In the genomic region with DNA sequence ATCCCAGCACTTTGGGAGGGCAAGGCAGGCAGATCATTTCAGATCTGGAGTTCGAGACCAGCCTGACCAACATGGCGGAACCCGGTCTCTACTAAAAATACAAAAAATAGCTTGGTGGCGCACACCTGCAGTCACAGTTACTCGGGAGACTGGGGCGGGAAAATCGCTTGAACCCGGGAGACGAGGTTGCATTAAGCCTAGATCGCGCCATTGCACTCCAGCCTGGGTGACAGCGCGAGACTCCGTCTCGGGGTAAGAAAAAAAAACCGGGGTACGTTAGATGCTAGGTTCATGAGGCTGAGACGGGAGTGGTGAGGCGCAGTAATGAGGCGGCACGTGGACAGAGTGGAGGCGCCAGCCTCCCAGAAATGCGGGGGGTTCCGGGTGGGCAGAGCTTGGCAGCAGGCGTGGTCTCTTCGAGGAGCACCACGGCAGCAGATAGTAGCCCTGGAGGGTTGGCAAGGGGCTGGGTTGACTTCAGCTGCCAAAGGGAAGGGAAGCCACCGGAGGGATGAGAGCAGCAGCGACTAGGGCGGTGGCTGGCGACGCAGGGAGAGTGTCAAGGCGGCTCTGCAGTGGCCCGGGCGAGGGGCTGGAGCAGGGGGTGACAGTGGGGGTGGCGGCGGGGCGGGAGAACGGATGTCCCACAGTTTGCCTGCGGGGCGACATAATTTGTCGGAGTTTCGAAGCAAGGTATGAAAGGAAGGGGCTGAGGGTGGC, we compare ENCODE assay signal across 8 cellular contexts. TPM values are rescaled to one million over a fixed set of nuclear protein-coding genes. Genes with fewer than 3 reads are reported as not detected.
A peak's percentile ranks its signal among the peaks of the same experiment; 100 is the strongest.
DNase-seq lines count a peak whose midpoint lies in the region; ATAC-seq and TF ChIP-seq lines count a peak whose summit lies in the region.

No MANE protein-coding gene starts in this region.

- no peak for ATAC-seq in sciatic nerve
- no peak for ATAC-seq in HG03025 (IDR thresholded peaks at IDR 0.05; ENCODE audit: low FRiP score, unreplicated experiment)

- H3K36me3 ChIP-seq in KMS-11 (ENCODE audit: insufficient read depth) (peaks cover 11% of the 10 kb centered on the region; the same call in 1 of the 2 replicates), muscle layer of colon (ENCODE audit: insufficient read depth, low read length) (peaks cover 34% of the 10 kb centered on the region)

- H4K20me1 ChIP-seq in KMS-11 (ENCODE audit: insufficient read depth), result no peaks in the 10 kb centered on the region

- peaks cover 35% of the 10 kb centered on the region for H3K4me1 ChIP-seq in KMS-11 (ENCODE audit: low read depth, poor library complexity, severe bottlenecking)
- H3K4me1 ChIP-seq in muscle layer of colon (ENCODE audit: insufficient read depth, low read length), result peaks cover 24% of the 10 kb centered on the region

- H2AFZ ChIP-seq in KMS-11 (ENCODE audit: low read depth), result peak overlapping the region; percentile 39; the same call in 1 of the 2 replicates

- H3K27ac Mint-ChIP-seq in chondrocyte (ENCODE audit: unreplicated experiment), result peak overlapping the region; percentile 78

- H3K79me2 ChIP-seq in KMS-11 (ENCODE audit: insufficient read depth, low read depth), result peaks cover 56% of the 10 kb centered on the region

- DNase-seq in AG10803 (ENCODE audit: low read depth), result no peak
- DNase-seq in chondrocyte (ENCODE audit: low spot score), result no peak
- no peak for DNase-seq in sciatic nerve (ENCODE audit: low spot score)
- DNase-seq in NCI-H524 treated with DMSO at 0.1 percent for 48 hours (lab: John Stamatoyannopoulos, UW), result no peak
- no peak for DNase-seq in GF-D8 (lab: John Stamatoyannopoulos, UW)

- no peaks in the 10 kb centered on the region for H3K27me3 ChIP-seq in KMS-11 (ENCODE audit: insufficient read depth, low read depth)
- no peaks in the 10 kb centered on the region for H3K27me3 ChIP-seq in muscle layer of colon (ENCODE audit: control insufficient read depth in 1 of 2, insufficient read depth in 2 of 2, low read length in 2 of 2)

- no peaks in the 10 kb centered on the region for H3K9me3 Mint-ChIP-seq in chondrocyte (ENCODE audit: low read depth)

- H3K4me3 ChIP-seq in AG10803 (ENCODE audit: low read length) (peak overlapping the region; percentile 83), KMS-11 (IDR thresholded peaks at IDR 0.05; ENCODE audit: insufficient read depth, low read depth, low read length) (peak overlapping the region; percentile 13), muscle layer of colon (ENCODE audit: low read depth in 1 of 2, low read length in 2 of 2) (peak overlapping the region; percentile 94 to 98)

- intact Hi-C loops in sciatic nerve (cut with DNase I), result no loop called here

- H3K36me3 Mint-ChIP-seq in chondrocyte (ENCODE audit: low read depth), result peaks cover 14% of the 10 kb centered on the region

- no peaks in the 10 kb centered on the region for H3K9me3 ChIP-seq in muscle layer of colon (ENCODE audit: low read length)

- H3K4me3 Mint-ChIP-seq in chondrocyte (ENCODE audit: unreplicated experiment), result peak overlapping the region; percentile 85

- peak overlapping the region; percentile 78 for H3K9ac ChIP-seq in KMS-11
- H3K9ac ChIP-seq in muscle layer of colon (ENCODE audit: low read length), result peak overlapping the region; percentile 65

- TF ChIP-seq CTCF in AG10803 (conservative IDR thresholded peaks at IDR 0.05; ENCODE audit: low read length), result no peak
- no peak for TF ChIP-seq CTCF in KMS-11 (conservative IDR thresholded peaks at IDR 0.05; ENCODE audit: low read depth, low read length)
- no peak for TF ChIP-seq CTCF in chondrocyte (IDR thresholded peaks at IDR 0.05)

- no peaks in the 10 kb centered on the region for H3K27me3 Mint-ChIP-seq in chondrocyte (ENCODE audit: low read depth)

- H3K4me2 ChIP-seq in KMS-11, result peak overlapping the region; percentile 84

- H3K4me1 Mint-ChIP-seq in chondrocyte (ENCODE audit: low read depth), result peaks cover 42% of the 10 kb centered on the region

- H3K27ac ChIP-seq in KMS-11 (peak overlapping the region; percentile 70), muscle layer of colon (ENCODE audit: low read depth, low read length) (peak overlapping the region; percentile 95)

RNA-seq across cellular contexts. Expression of a gene that starts 0.8 kb away (rescaled TPM):
- total RNA-seq in chondrocyte, result 69.2 to 95.3 TPM (median 75.7 TPM) in 3 replicates
- total RNA-seq in sciatic nerve, result 75.6 TPM

RNA-seq across cellular contexts. Expression of a gene that starts 7.1 kb away (rescaled TPM):
- total RNA-seq in chondrocyte (153 to 176 TPM (median 161 TPM) in 3 replicates), sciatic nerve (207 TPM)

RNA-seq across cellular contexts. Expression of a gene that starts 14.8 kb away (rescaled TPM):
- total RNA-seq in chondrocyte (not detected in 3 replicates), sciatic nerve (11.2 TPM)

RNA-seq across cellular contexts. Expression of a gene that starts 29.2 kb away (rescaled TPM):
- total RNA-seq in chondrocyte (12.5 to 27.2 TPM (median 24.3 TPM) in 3 replicates), sciatic nerve (175 TPM)

RNA-seq across cellular contexts. Expression of a gene that starts 31.3 kb away (rescaled TPM):
- total RNA-seq in chondrocyte (86.8 to 128 TPM (median 89.0 TPM) in 3 replicates), sciatic nerve (58.9 TPM)

Comparison
In these comparisons a context has a peak if more than half of its experiments do, and no peak if none do; other contexts are left out.
1. H3K4me3 ChIP-seq: peak in every context shown above with its lines; median percentile 96 in muscle layer of colon; 83 in AG10803; 13 in KMS-11.
2. RNA of a gene that starts 14.8 kb away (total RNA-seq): 11.2 TPM in sciatic nerve (single experiment); not detected in chondrocyte; every median in the first group is over 10 times any median in the second.